9 cellular contexts compared by ENCODE assay signal in the genomic region with DNA sequence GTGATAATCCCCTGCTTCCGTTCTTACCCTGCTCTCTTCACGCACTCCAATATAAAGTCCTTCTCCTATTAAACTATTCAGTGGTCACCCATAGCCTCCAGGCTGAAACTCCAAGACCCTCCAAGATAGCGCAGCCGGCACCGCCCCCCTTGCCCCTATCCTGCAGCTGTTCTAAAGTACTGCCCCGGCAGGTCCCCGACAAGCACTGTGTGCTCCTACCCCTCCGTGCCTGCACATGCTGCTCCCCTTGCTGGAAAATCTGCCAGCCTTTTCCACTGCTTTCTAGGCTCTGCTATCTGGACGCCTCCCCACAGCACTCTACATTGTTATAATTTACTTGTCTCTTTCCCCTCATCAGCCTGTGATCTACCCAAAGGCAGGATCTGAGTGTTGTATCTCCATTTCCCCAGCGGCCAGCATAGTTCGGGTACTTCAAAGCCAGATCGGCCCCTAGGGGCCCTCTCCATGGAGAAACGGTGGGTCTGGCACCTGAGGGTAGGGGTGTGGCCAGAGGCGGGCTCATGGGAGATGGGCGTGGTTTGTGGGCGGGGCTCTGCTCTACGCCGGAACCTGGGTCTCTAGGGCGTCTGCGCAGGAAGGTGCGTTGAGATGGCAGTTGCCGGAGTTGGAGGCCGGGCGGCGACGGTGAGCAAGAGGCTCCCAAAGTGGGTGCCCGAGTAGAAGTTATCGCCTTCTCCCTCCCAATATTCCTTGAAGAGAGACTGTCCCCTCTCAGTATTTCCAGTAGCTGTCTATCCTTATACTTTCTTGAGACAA.
DNase-seq lines count a peak whose midpoint lies in the region; ATAC-seq, FAIRE-seq and TF ChIP-seq lines count a peak whose summit lies in the region.
"Had no signal": no experiment of that assay in that cellular context is flagged by ENCODE, and none has a peak within 500 bp of the region (broad histone marks: within the 10 kb centered on the region; RNA-seq: fewer than 3 reads in every experiment).

No MANE protein-coding gene starts in this region.

- H3K4me1 ChIP-seq in A549 (no peaks in the 10 kb centered on the region), neuronal stem cell (ENCODE audit: control insufficient read depth in 2 of 2, insufficient read depth in 1 of 2, low read depth in 1 of 2, low read length in 2 of 2) (peaks cover 0 to 4% of the 10 kb centered on the region in 2 donors)

- TF ChIP-seq EP300 in A549 (IDR thresholded peaks at IDR 0.05) = no peak

- H3K9ac ChIP-seq in neuronal stem cell (ENCODE audit: low read depth, low read length, poor library complexity) = no peak overlapping the region

- no peak overlapping the region for H3K27ac ChIP-seq in A549
- no peak overlapping the region for H3K27ac ChIP-seq in neuronal stem cell (replicated peaks; ENCODE audit: low read length)

- no peak for DNase-seq in A549 (ENCODE audit: low read depth in 1 of 2, low spot score in 1 of 2)
- DNase-seq in activated CD4-positive, alpha-beta T cell treated with anti-CD3 and anti-CD28 coated beads for 48 hours = peak; percentile 65
- DNase-seq in epithelial cell of esophagus (ENCODE audit: low read depth) = peak; percentile 69
- peak; percentile 55 for DNase-seq in neuronal stem cell (ENCODE audit: low spot score)
- no peak for DNase-seq in SHP77 treated with DMSO at 0.1 percent for 48 hours (lab: John Stamatoyannopoulos, UW)
- DNase-seq in GDM1 (lab: John Stamatoyannopoulos, UW) = no peak
- DNase-seq: NCI-H146 had no signal

- WGBS in A549 (ENCODE audit: missing lambda C conversion rate) = 87% methylated on average over 26 of the region's 28 CpGs
- no CpG with 5 or more reads among the region's 28 CpGs for WGBS in neuronal stem cell (ENCODE audit: extremely low coverage in 2 of 2, insufficient read length in 2 of 2, insufficient replicate concordance in 1 of 2), 2 donors

- H3K14ac ChIP-seq in neuronal stem cell (ENCODE audit: low read length) = no peak overlapping the region

- H3K4me3 ChIP-seq in A549 = no peak overlapping the region
- H3K4me3 ChIP-seq in epithelial cell of esophagus (ENCODE audit: low read length) = peak overlapping the region; percentile 27
- no peak overlapping the region for H3K4me3 ChIP-seq in neuronal stem cell (ENCODE audit: low read length in 2 of 2)

- H3K36me3 ChIP-seq in neuronal stem cell (replicated peaks in 1 of 2; ENCODE audit: control insufficient read depth in 2 of 2, insufficient read depth in 2 of 2, low read length in 2 of 2) = peaks cover 6 to 11% of the 10 kb centered on the region in 2 donors

- no peaks in the 10 kb centered on the region for H3K27me3 ChIP-seq in neuronal stem cell (ENCODE audit: control insufficient read depth in 3 of 3, insufficient read depth in 3 of 3, low read depth in 1 of 3, low read length in 3 of 3)

- ATAC-seq in A549 (peak; percentile 27 to 33; a peak in 1 of 6 replicates), HG03159 (IDR thresholded peaks at IDR 0.05; ENCODE audit: unreplicated experiment) (no peak), HG02798 (IDR thresholded peaks at IDR 0.05; ENCODE audit: poor library complexity, unreplicated experiment) (no peak)

- no peak for FAIRE-seq in A549 (lab: Jason Lieb, UNC)

- no peak overlapping the region for H3K4ac ChIP-seq in neuronal stem cell (ENCODE audit: low read length)

- H4K8ac ChIP-seq in neuronal stem cell (ENCODE audit: low read depth, low read length) = no peak overlapping the region

- TF ChIP-seq CTCF in A549 (IDR thresholded peaks at IDR 0.05) = no peak
- TF ChIP-seq CTCF in epithelial cell of esophagus (IDR thresholded peaks at IDR 0.05; ENCODE audit: insufficient read depth, low read depth, low read length, missing control alignments) = peak; percentile 19

- no peak overlapping the region for H2AFZ ChIP-seq in neuronal stem cell (ENCODE audit: low read length)

- POLR2A ChIA-PET in A549 (lab: Yijun Ruan, JAX) = no interaction called here

- H2BK5ac ChIP-seq in neuronal stem cell (ENCODE audit: low read length) = no peak overlapping the region

- H3K23ac ChIP-seq in neuronal stem cell (ENCODE audit: low read depth, low read length, poor library complexity) = no peak overlapping the region

- no peak overlapping the region for H3K18ac ChIP-seq in neuronal stem cell (ENCODE audit: low read length)

- CTCF ChIA-PET in A549 (lab: Yijun Ruan, JAX) = interaction anchor here (0.8 to 1.0 kb wide), 3 partner anchors 10 to 19 kb away, joined by 3 read pairs; no protein-coding TSS in a partner anchor

- no peak overlapping the region for H2BK120ac ChIP-seq in neuronal stem cell (ENCODE audit: low read depth, low read length)

- H4K91ac ChIP-seq in neuronal stem cell (ENCODE audit: low read depth, low read length, poor library complexity) = no peak overlapping the region

- no peak overlapping the region for H2AK5ac ChIP-seq in neuronal stem cell (ENCODE audit: low read depth, low read length)

- H3K79me1 ChIP-seq in neuronal stem cell (ENCODE audit: low read depth, low read length) = no peaks in the 10 kb centered on the region

- no peak overlapping the region for H2BK12ac ChIP-seq in neuronal stem cell (ENCODE audit: low read length)

- H2BK15ac ChIP-seq in neuronal stem cell (ENCODE audit: low read length) = no peak overlapping the region

- no peak for TF ChIP-seq RAD21 in A549 (conservative IDR thresholded peaks at IDR 0.05 in 1 of 2, IDR thresholded peaks at IDR 0.05 in 1 of 2)

- no peak for TF ChIP-seq POLR2A in A549 (IDR thresholded peaks at IDR 0.05; ENCODE audit: low read length)

- H3K9me3 ChIP-seq in A549 (no peaks in the 10 kb centered on the region), neuronal stem cell (replicated peaks in 1 of 2; ENCODE audit: control insufficient read depth in 2 of 2, insufficient read depth in 1 of 2, low read depth in 1 of 2, low read length in 2 of 2) (no peaks in the 10 kb centered on the region)

- H3K4me2 ChIP-seq in A549 (no peak overlapping the region), neuronal stem cell (ENCODE audit: insufficient read depth, low read length, poor library complexity, severe bottlenecking) (peak overlapping the region; percentile 54)

TF ChIP-seq in A549, 52 proteins besides CTCF, POLR2A, EP300 and RAD21:
- TF ChIP-seq FOSB (CRISPR knock-in tag; IDR thresholded peaks at IDR 0.05) (no peak), CBX2 (IDR thresholded peaks at IDR 0.05; ENCODE audit: borderline replicate concordance, low read depth) (no peak), BHLHE40 (IDR thresholded peaks at IDR 0.05; ENCODE audit: low read depth, low read length) (no peak), NR3C1 (IDR thresholded peaks at IDR 0.05) (no peak), PHF8 (IDR thresholded peaks at IDR 0.05; ENCODE audit: borderline replicate concordance, low read depth) (no peak)
TF ChIP-seq in A549: peak in this region for 0.

Comparison
In these comparisons a context has a peak if more than half of its experiments do, and no peak if none do; other contexts are left out.
1. ATAC-seq: peak in A549 (2 of 2); none in HG03159 (single experiment) and HG02798 (single experiment).
2. DNase-seq: peak in activated CD4-positive, alpha-beta T cell treated with anti-CD3 and anti-CD28 coated beads for 48 hours (single experiment), epithelial cell of esophagus (single experiment) and neuronal stem cell (single experiment); none in A549 (0 of 2), SHP77 treated with DMSO at 0.1 percent for 48 hours (single experiment) and GDM1 (single experiment).